Comparison of ENCODE assay signal across 19 cellular contexts in the genomic region with DNA sequence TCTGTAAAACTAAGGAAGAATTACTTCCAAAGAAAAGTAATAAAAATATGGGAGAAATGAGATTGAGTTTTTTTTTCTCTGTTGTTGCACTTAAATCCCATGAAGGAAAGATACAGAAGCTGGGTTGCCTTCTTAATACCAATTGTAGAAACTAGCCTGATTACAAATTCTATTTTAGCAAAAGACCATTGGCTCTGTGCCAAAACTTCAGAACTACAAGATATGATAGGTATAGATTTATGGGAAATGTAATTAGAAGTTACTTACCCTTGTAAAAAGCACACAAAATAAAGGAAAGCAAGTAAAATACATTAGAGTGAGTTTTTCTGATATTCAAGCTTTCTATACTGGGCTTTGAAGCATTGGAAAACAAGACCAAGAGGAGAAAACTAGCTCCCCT.
"Had no signal": no experiment of that assay in that cellular context is flagged by ENCODE, and none has a peak within 500 bp of the region (broad histone marks: within the 10 kb centered on the region; RNA-seq: fewer than 3 reads in every experiment).

No MANE protein-coding gene starts in this region.

- ATAC-seq: activated CD4-positive, CD25-positive, alpha-beta regulatory T cell treated with anti-CD3 and anti-CD28 coated beads, Interleukin-2, amount 50 U/mL, for 24 hours; activated CD8-positive, alpha-beta T cell treated with anti-CD3 and anti-CD28 coated beads for 36 hours; activated T-cell treated with anti-CD3 and anti-CD28 coated beads, Interleukin-2, amount 50 U/mL, for 72 hours; Right ventricle myocardium inferior had no signal

- DNase-seq: activated CD4-positive, alpha-beta T cell treated with anti-CD3 and anti-CD28 coated beads for 4 hours; activated CD8-positive, alpha-beta memory T cell treated with anti-CD3 and anti-CD28 coated beads, Interleukin-2, amount 50 U/mL, for 4 hours; activated CD8-positive, alpha-beta T cell treated with anti-CD3 and anti-CD28 coated beads for 36 hours; activated gamma-delta T cell treated with Interleukin-2 at 50 U/mL for 16 hours; activated naive CD4-positive, alpha-beta T cell treated with anti-CD3 and anti-CD28 coated beads, Interleukin-2, amount 10 ng/mL, durations not matched to agents 7 days and 5 days; activated naive CD8-positive, alpha-beta T cell treated with anti-CD3 and anti-CD28 coated beads for 36 hours; activated T-cell treated with anti-CD3 and anti-CD28 coated beads, Interleukin-2, amount 50 U/mL, for 72 hours; cerebellar nuclear complex; IMR-90; KG1; NCI-H1048; NCI-H1436 treated with DMSO at 0.1 percent for 48 hours; NCI-H2029; NCI-H446; NCI-H524; PC-9; SJCRH30 had no signal
